ENCODE assay signal across 2 cellular contexts in the genomic region with DNA sequence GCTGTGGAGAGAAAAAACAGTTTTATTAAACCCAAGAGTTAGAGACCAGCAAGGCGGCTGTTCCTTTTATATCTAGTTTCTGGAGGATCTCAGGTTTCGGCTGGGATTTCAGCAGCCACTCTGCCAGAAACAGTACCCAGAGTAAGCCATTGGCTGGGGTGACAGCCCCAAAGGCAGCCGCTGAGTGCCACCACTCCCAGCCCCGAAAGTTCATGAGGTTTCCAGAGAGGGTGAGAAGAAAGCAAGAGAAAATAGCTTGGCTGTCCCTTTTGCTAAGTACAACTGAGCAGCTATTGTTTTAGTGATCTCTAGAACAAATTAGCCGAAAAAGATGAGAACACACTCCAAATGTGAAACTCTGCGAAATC.
A peak's percentile ranks its signal among the peaks of the same experiment; 100 is the strongest.
TF ChIP-seq lines count a peak whose summit lies in the region.

No MANE protein-coding gene starts in this region.

TF ChIP-seq in HEK293, 187 proteins besides CTCF, POLR2A, EP300 and RAD21:
- TF ChIP-seq, protein P1, sequence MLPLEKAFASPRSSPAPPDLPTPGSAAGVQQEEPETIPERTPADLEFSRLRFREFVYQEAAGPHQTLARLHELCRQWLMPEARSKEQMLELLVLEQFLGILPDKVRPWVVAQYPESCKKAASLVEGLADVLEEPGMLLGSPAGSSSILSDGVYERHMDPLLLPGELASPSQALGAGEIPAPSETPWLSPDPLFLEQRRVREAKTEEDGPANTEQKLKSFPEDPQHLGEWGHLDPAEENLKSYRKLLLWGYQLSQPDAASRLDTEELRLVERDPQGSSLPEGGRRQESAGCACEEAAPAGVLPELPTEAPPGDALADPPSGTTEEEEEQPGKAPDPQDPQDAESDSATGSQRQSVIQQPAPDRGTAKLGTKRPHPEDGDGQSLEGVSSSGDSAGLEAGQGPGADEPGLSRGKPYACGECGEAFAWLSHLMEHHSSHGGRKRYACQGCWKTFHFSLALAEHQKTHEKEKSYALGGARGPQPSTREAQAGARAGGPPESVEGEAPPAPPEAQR (tag by site-specific recombination; IDR thresholded peaks at IDR 0.05): no peak
- peak; percentile 53; the same call in 1 of the 2 replicates for TF ChIP-seq PRDM1 (tag by site-specific recombination; IDR thresholded peaks at IDR 0.05)
- TF ChIP-seq ZNF654 (tag by site-specific recombination; IDR thresholded peaks at IDR 0.05; ENCODE audit: low read depth): no peak
- TF ChIP-seq ZNF555 (tag by site-specific recombination; conservative IDR thresholded peaks at IDR 0.05): no peak
- TF ChIP-seq, protein P2, sequence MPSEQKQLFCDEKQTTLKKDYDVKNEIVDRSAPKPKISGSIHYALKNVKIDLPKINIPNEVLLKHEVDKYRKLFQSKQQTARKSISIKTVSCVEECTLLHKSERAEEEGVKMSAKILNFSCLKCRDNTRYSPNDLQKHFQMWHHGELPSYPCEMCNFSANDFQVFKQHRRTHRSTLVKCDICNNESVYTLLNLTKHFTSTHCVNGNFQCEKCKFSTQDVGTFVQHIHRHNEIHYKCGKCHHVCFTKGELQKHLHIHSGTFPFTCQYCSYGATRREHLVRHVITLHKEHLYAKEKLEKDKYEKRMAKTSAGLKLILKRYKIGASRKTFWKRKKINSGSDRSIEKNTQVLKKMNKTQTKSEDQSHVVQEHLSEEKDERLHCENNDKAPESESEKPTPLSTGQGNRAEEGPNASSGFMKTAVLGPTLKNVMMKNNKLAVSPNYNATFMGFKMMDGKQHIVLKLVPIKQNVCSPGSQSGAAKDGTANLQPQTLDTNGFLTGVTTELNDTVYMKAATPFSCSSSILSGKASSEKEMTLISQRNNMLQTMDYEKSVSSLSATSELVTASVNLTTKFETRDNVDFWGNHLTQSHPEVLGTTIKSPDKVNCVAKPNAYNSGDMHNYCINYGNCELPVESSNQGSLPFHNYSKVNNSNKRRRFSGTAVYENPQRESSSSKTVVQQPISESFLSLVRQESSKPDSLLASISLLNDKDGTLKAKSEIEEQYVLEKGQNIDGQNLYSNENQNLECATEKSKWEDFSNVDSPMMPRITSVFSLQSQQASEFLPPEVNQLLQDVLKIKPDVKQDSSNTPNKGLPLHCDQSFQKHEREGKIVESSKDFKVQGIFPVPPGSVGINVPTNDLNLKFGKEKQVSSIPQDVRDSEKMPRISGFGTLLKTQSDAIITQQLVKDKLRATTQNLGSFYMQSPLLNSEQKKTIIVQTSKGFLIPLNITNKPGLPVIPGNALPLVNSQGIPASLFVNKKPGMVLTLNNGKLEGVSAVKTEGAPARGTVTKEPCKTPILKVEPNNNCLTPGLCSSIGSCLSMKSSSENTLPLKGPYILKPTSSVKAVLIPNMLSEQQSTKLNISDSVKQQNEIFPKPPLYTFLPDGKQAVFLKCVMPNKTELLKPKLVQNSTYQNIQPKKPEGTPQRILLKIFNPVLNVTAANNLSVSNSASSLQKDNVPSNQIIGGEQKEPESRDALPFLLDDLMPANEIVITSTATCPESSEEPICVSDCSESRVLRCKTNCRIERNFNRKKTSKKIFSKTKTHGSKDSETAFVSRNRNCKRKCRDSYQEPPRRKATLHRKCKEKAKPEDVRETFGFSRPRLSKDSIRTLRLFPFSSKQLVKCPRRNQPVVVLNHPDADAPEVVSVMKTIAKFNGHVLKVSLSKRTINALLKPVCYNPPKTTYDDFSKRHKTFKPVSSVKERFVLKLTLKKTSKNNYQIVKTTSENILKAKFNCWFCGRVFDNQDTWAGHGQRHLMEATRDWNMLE (tag by site-specific recombination; conservative IDR thresholded peaks at IDR 0.05; ENCODE audit: low read depth): no peak
TF ChIP-seq in HEK293: peak in this region for 1.

TF ChIP-seq in GM12878, 131 proteins besides CTCF, POLR2A, EP300 and RAD21:
- TF ChIP-seq, protein P3, sequence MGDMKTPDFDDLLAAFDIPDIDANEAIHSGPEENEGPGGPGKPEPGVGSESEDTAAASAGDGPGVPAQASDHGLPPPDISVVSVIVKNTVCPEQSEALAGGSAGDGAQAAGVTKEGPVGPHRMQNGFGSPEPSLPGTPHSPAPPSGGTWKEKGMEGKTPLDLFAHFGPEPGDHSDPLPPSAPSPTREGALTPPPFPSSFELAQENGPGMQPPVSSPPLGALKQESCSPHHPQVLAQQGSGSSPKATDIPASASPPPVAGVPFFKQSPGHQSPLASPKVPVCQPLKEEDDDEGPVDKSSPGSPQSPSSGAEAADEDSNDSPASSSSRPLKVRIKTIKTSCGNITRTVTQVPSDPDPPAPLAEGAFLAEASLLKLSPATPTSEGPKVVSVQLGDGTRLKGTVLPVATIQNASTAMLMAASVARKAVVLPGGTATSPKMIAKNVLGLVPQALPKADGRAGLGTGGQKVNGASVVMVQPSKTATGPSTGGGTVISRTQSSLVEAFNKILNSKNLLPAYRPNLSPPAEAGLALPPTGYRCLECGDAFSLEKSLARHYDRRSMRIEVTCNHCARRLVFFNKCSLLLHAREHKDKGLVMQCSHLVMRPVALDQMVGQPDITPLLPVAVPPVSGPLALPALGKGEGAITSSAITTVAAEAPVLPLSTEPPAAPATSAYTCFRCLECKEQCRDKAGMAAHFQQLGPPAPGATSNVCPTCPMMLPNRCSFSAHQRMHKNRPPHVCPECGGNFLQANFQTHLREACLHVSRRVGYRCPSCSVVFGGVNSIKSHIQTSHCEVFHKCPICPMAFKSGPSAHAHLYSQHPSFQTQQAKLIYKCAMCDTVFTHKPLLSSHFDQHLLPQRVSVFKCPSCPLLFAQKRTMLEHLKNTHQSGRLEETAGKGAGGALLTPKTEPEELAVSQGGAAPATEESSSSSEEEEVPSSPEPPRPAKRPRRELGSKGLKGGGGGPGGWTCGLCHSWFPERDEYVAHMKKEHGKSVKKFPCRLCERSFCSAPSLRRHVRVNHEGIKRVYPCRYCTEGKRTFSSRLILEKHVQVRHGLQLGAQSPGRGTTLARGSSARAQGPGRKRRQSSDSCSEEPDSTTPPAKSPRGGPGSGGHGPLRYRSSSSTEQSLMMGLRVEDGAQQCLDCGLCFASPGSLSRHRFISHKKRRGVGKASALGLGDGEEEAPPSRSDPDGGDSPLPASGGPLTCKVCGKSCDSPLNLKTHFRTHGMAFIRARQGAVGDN (IDR thresholded peaks at IDR 0.05): no peak
- TF ChIP-seq, protein P4, sequence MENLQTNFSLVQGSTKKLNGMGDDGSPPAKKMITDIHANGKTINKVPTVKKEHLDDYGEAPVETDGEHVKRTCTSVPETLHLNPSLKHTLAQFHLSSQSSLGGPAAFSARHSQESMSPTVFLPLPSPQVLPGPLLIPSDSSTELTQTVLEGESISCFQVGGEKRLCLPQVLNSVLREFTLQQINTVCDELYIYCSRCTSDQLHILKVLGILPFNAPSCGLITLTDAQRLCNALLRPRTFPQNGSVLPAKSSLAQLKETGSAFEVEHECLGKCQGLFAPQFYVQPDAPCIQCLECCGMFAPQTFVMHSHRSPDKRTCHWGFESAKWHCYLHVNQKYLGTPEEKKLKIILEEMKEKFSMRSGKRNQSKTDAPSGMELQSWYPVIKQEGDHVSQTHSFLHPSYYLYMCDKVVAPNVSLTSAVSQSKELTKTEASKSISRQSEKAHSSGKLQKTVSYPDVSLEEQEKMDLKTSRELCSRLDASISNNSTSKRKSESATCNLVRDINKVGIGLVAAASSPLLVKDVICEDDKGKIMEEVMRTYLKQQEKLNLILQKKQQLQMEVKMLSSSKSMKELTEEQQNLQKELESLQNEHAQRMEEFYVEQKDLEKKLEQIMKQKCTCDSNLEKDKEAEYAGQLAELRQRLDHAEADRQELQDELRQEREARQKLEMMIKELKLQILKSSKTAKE (IDR thresholded peaks at IDR 0.05; ENCODE audit: low read depth, poor library complexity, severe bottlenecking): no peak
- TF ChIP-seq PML (IDR thresholded peaks at IDR 0.05; ENCODE audit: low read length): no peak
- TF ChIP-seq, protein P5, sequence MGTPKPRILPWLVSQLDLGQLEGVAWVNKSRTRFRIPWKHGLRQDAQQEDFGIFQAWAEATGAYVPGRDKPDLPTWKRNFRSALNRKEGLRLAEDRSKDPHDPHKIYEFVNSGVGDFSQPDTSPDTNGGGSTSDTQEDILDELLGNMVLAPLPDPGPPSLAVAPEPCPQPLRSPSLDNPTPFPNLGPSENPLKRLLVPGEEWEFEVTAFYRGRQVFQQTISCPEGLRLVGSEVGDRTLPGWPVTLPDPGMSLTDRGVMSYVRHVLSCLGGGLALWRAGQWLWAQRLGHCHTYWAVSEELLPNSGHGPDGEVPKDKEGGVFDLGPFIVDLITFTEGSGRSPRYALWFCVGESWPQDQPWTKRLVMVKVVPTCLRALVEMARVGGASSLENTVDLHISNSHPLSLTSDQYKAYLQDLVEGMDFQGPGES (IDR thresholded peaks at IDR 0.05): no peak
- TF ChIP-seq, protein P6, sequence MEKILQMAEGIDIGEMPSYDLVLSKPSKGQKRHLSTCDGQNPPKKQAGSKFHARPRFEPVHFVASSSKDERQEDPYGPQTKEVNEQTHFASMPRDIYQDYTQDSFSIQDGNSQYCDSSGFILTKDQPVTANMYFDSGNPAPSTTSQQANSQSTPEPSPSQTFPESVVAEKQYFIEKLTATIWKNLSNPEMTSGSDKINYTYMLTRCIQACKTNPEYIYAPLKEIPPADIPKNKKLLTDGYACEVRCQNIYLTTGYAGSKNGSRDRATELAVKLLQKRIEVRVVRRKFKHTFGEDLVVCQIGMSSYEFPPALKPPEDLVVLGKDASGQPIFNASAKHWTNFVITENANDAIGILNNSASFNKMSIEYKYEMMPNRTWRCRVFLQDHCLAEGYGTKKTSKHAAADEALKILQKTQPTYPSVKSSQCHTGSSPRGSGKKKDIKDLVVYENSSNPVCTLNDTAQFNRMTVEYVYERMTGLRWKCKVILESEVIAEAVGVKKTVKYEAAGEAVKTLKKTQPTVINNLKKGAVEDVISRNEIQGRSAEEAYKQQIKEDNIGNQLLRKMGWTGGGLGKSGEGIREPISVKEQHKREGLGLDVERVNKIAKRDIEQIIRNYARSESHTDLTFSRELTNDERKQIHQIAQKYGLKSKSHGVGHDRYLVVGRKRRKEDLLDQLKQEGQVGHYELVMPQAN (conservative IDR thresholded peaks at IDR 0.05): no peak
- no peak for TF ChIP-seq CHD1 (IDR thresholded peaks at IDR 0.05; ENCODE audit: low read depth, low read length)
- TF ChIP-seq CBX5 (IDR thresholded peaks at IDR 0.05; ENCODE audit: low read depth): no peak
- TF ChIP-seq, protein P7, sequence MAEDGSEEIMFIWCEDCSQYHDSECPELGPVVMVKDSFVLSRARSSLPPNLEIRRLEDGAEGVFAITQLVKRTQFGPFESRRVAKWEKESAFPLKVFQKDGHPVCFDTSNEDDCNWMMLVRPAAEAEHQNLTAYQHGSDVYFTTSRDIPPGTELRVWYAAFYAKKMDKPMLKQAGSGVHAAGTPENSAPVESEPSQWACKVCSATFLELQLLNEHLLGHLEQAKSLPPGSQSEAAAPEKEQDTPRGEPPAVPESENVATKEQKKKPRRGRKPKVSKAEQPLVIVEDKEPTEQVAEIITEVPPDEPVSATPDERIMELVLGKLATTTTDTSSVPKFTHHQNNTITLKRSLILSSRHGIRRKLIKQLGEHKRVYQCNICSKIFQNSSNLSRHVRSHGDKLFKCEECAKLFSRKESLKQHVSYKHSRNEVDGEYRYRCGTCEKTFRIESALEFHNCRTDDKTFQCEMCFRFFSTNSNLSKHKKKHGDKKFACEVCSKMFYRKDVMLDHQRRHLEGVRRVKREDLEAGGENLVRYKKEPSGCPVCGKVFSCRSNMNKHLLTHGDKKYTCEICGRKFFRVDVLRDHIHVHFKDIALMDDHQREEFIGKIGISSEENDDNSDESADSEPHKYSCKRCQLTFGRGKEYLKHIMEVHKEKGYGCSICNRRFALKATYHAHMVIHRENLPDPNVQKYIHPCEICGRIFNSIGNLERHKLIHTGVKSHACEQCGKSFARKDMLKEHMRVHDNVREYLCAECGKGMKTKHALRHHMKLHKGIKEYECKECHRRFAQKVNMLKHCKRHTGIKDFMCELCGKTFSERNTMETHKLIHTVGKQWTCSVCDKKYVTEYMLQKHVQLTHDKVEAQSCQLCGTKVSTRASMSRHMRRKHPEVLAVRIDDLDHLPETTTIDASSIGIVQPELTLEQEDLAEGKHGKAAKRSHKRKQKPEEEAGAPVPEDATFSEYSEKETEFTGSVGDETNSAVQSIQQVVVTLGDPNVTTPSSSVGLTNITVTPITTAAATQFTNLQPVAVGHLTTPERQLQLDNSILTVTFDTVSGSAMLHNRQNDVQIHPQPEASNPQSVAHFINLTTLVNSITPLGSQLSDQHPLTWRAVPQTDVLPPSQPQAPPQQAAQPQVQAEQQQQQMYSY (CRISPR knock-in tag; IDR thresholded peaks at IDR 0.05): no peak
- TF ChIP-seq CBX3 (IDR thresholded peaks at IDR 0.05; ENCODE audit: borderline replicate concordance, low read depth): no peak
- TF ChIP-seq FOS (IDR thresholded peaks at IDR 0.05; ENCODE audit: borderline replicate concordance, extremely low read depth, insufficient read length): no peak
- TF ChIP-seq, protein P8, sequence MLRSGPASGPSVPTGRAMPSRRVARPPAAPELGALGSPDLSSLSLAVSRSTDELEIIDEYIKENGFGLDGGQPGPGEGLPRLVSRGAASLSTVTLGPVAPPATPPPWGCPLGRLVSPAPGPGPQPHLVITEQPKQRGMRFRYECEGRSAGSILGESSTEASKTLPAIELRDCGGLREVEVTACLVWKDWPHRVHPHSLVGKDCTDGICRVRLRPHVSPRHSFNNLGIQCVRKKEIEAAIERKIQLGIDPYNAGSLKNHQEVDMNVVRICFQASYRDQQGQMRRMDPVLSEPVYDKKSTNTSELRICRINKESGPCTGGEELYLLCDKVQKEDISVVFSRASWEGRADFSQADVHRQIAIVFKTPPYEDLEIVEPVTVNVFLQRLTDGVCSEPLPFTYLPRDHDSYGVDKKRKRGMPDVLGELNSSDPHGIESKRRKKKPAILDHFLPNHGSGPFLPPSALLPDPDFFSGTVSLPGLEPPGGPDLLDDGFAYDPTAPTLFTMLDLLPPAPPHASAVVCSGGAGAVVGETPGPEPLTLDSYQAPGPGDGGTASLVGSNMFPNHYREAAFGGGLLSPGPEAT (IDR thresholded peaks at IDR 0.05; ENCODE audit: low read depth): no peak
- no peak for TF ChIP-seq FOXK2 (IDR thresholded peaks at IDR 0.05)
- TF ChIP-seq CBFB (IDR thresholded peaks at IDR 0.05; ENCODE audit: low read depth): no peak
- TF ChIP-seq TCF3 (IDR thresholded peaks at IDR 0.05; ENCODE audit: borderline replicate concordance, insufficient read depth, low read depth, low read length): no peak
- no peak for TF ChIP-seq IKZF1 (conservative IDR thresholded peaks at IDR 0.05)
- no peak for TF ChIP-seq SUZ12 (IDR thresholded peaks at IDR 0.05; ENCODE audit: unreplicated experiment)
- no peak for TF ChIP-seq NFIC (IDR thresholded peaks at IDR 0.05; ENCODE audit: low read depth, low read length)
